24 cellular contexts compared by ENCODE assay signal in genomic region chr2:189299974-189300373, GRCh38.
"Had no signal": no experiment of that assay in that cellular context is flagged by ENCODE, and none has a peak within 500 bp of the region (broad histone marks: within the 10 kb centered on the region; RNA-seq: fewer than 3 reads in every experiment).

No MANE protein-coding gene starts in this region.

- H3K36me3 ChIP-seq: ascending aorta, gastrocnemius medialis, neutrophil, sigmoid colon, tibial nerve, WERI-Rb-1 had no signal

- H3K27me3 ChIP-seq: ascending aorta, gastrocnemius medialis, hepatocyte, neutrophil, sigmoid colon, tibial nerve had no signal

- H3K4me3 ChIP-seq: ascending aorta, gastrocnemius medialis, hepatocyte, mucosa of descending colon, sigmoid colon, tibial nerve had no signal

- H3K36me3 Mint-ChIP-seq: brain; stimulated activated effector memory CD8-positive, alpha-beta T cell treated with anti-CD3 and anti-CD28 coated beads, Interleukin-12 subunit alpha, Interleukin-12 subunit beta, amount 100 ng/mL, for 72 hours had no signal

- H2AFZ ChIP-seq: hepatocyte had no signal

- H3K4me1 Mint-ChIP-seq: nephron progenitor cell had no signal

- H3K27me3 Mint-ChIP-seq: activated CD4-positive, alpha-beta memory T cell treated with anti-CD3 and anti-CD28 coated beads for 36 hours; activated CD4-positive, alpha-beta T cell treated with anti-CD3 and anti-CD28 coated beads, Interleukin-2, amount 10 ng/mL, durations not matched to agents 24 days and 14 days; brain; effector memory CD8-positive, alpha-beta T cell had no signal

- H3K27ac ChIP-seq: ascending aorta, gastrocnemius medialis, hepatocyte, neutrophil, sigmoid colon, tibial nerve, WERI-Rb-1 had no signal

- H3K4me2 ChIP-seq: hepatocyte had no signal

- H3K4me3 Mint-ChIP-seq: activated CD4-positive, alpha-beta memory T cell treated with anti-CD3 and anti-CD28 coated beads for 36 hours; activated CD4-positive, alpha-beta T cell treated with anti-CD3 and anti-CD28 coated beads, Interleukin-2, amount 10 ng/mL, durations not matched to agents 24 days and 14 days; activated T-cell treated with anti-CD3 and anti-CD28 coated beads, Interleukin-2, amount 50 U/mL, for 4 hours; brain; nephron progenitor cell; stimulated activated effector memory CD8-positive, alpha-beta T cell treated with anti-CD3 and anti-CD28 coated beads, Interleukin-12 subunit alpha, Interleukin-12 subunit beta, amount 100 ng/mL, for 72 hours had no signal

- H3K27ac Mint-ChIP-seq: activated CD4-positive, alpha-beta T cell treated with anti-CD3 and anti-CD28 coated beads, Interleukin-2, amount 10 ng/mL, durations not matched to agents 24 days and 14 days; brain; nephron progenitor cell had no signal

- ATAC-seq: activated CD4-positive, CD25-positive, alpha-beta regulatory T cell treated with anti-CD3 and anti-CD28 coated beads, Interleukin-2, amount 50 U/mL, for 24 hours; activated T-cell treated with anti-CD3 and anti-CD28 coated beads, Interleukin-2, amount 50 U/mL, for 4 hours; effector memory CD8-positive, alpha-beta T cell; gastrocnemius medialis; left cardiac atrium; left ventricle myocardium superior; mucosa of descending colon; stimulated activated effector memory CD8-positive, alpha-beta T cell treated with anti-CD3 and anti-CD28 coated beads, Interleukin-12 subunit alpha, Interleukin-12 subunit beta, amount 100 ng/mL, for 72 hours had no signal

- H3K9me3 Mint-ChIP-seq: activated CD4-positive, alpha-beta memory T cell treated with anti-CD3 and anti-CD28 coated beads for 36 hours; activated T-cell treated with anti-CD3 and anti-CD28 coated beads, Interleukin-2, amount 50 U/mL, for 4 hours; effector memory CD8-positive, alpha-beta T cell; stimulated activated effector memory CD8-positive, alpha-beta T cell treated with anti-CD3 and anti-CD28 coated beads, Interleukin-12 subunit alpha, Interleukin-12 subunit beta, amount 100 ng/mL, for 72 hours had no signal

- H3K9me3 ChIP-seq: ascending aorta, gastrocnemius medialis, mucosa of descending colon, neutrophil, sigmoid colon, tibial nerve had no signal

- H3K4me1 ChIP-seq: ascending aorta, gastrocnemius medialis, sigmoid colon, tibial nerve had no signal

- DNase-seq: activated CD4-positive, alpha-beta memory T cell treated with anti-CD3 and anti-CD28 coated beads for 36 hours; activated CD4-positive, alpha-beta T cell treated with anti-CD3 and anti-CD28 coated beads, Interleukin-2, amount 10 ng/mL, durations not matched to agents 24 days and 14 days; activated T-cell treated with anti-CD3 and anti-CD28 coated beads, Interleukin-2, amount 50 U/mL, for 4 hours; cortex of kidney; effector memory CD8-positive, alpha-beta T cell; erythroblast; gastrocnemius medialis; islet precursor cell; left cardiac atrium; left ventricle myocardium superior; mucosa of descending colon; nephron progenitor cell; sigmoid colon; small intestine; stimulated activated CD4-positive, alpha-beta T cell treated with anti-CD3 and anti-CD28 coated beads, Interleukin-4, amount 100 ng/mL, for 24 hours; T1000; WERI-Rb-1 had no signal
